ENCODE assay signal across 8 cellular contexts in the genomic region with DNA sequence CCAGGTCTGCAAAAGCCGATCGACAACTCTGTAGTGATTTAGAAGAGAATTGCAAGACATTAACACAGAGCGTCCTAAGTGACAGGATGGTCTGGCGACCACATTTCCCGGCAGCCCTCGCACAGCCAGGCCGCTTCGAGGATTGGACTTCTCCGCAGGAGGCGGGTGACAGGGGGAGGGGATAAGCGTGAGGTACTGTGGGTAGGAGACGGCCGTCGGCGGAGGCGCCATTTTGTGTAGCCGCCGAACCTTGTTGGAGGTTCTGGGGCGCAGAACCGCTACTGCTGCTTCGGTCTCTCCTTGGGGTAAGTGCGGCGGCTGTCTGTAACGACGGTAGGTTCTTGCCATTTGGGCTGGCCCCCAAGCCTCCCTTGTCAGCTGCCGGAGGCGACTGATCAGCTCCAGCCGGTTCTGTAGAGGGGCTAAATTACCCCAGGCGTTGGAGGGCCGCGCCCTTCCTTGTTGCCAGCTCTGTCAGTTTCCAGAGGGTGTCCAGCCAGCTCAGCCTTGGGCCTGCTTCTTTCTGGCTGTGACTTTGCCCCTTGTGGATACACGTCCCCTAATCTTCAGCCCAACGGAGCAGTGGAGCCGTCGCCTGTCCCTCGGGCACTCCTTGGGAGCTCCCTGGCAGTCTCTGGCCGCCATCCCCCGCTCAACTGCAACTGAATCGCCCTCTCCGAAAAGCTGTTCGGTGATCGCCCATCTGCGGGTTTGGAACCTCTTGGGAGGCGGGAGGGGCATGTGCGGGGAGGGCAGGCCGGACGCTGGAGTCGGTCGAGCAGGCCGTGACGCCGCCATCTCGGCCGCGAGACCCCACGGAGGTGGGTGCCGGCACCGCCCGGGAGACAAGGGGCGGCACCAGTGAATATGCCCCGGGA. TPM values are rescaled to one million over a fixed set of nuclear protein-coding genes. Genes with fewer than 3 reads are reported as not detected.
A peak's percentile ranks its signal among the peaks of the same experiment; 100 is the strongest.
DNase-seq lines count a peak whose midpoint lies in the region; ATAC-seq, FAIRE-seq and TF ChIP-seq lines count a peak whose summit lies in the region.

A gene (plus strand): TSS at position 195 of the 878 bp plus-strand sequence. CDS start 1,516 bp downstream, outside the sequence.

- H3K36me3 ChIP-seq in WERI-Rb-1: peaks cover 43% of the 10 kb centered on the region
- peaks cover 22% of the 10 kb centered on the region for H3K36me3 ChIP-seq in mammary epithelial cell (ENCODE audit: insufficient read depth, low read length)
- peaks cover 38% of the 10 kb centered on the region for H3K36me3 ChIP-seq in iPS-20b (ENCODE audit: insufficient read depth, low read depth, low read length)

- DNase-seq in A549 (ENCODE audit: low read depth in 1 of 2, low spot score in 1 of 2) (peak; percentile 91 to 92), NCI-H2227 (lab: John Stamatoyannopoulos, UW; ENCODE audit: unreplicated experiment) (peak; percentile 89), WERI-Rb-1 (peak; percentile 95), mammary epithelial cell (peak; percentile 86)

- no peaks in the 10 kb centered on the region for H4K20me1 ChIP-seq in mammary epithelial cell (ENCODE audit: insufficient read depth, low read length)

- TF ChIP-seq CTCF in A549 (IDR thresholded peaks at IDR 0.05) (no peak), WERI-Rb-1 (IDR thresholded peaks at IDR 0.05; ENCODE audit: low read depth, low read length) (no peak), mammary epithelial cell (conservative IDR thresholded peaks at IDR 0.05 in 1 of 2, IDR thresholded peaks at IDR 0.05 in 1 of 2; ENCODE audit: extremely low read depth in 1 of 2, insufficient read depth in 1 of 2, low read depth in 1 of 2, low read length in 2 of 2) (no peak)

- POLR2A ChIA-PET in A549 (lab: Yijun Ruan, JAX): interaction anchor here (0.6 to 0.8 kb wide), 3 partner anchors 8 to 61 kb away, joined by 3 to 4 read pairs (median 3); no protein-coding TSS in a partner anchor

- no peaks in the 10 kb centered on the region for H3K27me3 ChIP-seq in WERI-Rb-1 (ENCODE audit: insufficient read depth, low read depth, severe bottlenecking)
- H3K27me3 ChIP-seq in mammary epithelial cell (ENCODE audit: insufficient read depth, low read length): no peaks in the 10 kb centered on the region
- H3K27me3 ChIP-seq in iPS-20b (ENCODE audit: insufficient read depth, low read length): no peaks in the 10 kb centered on the region

- CTCF ChIA-PET in A549 (lab: Yijun Ruan, JAX): interaction anchor here (0.9 to 1.4 kb wide), 2 partner anchors 33 to 160 kb away, joined by 3 read pairs; a partner anchor contains a TSS
- CTCF ChIA-PET in mammary epithelial cell (lab: Charles Lee; ENCODE audit: low non-redundant PET): interaction anchor here (0.6 kb wide), 1 partner anchor 10 kb away, joined by 13 read pairs; no protein-coding TSS in a partner anchor

- H3K4me3 ChIP-seq in A549 (peak within 1 kb of the TSS; percentile 79), WERI-Rb-1 (ENCODE audit: low read depth, low read length) (peak within 1 kb of the TSS; percentile 84), mammary epithelial cell (replicated peaks in 1 of 3; ENCODE audit: insufficient read depth in 1 of 3, low read depth in 2 of 3, low read length in 3 of 3) (peak within 1 kb of the TSS; percentile 65 to 98 (median 96)), iPS-20b (ENCODE audit: low read length) (peak within 1 kb of the TSS; percentile 97), skin epidermis (peak within 1 kb of the TSS; percentile 80 to 99 (median 97))

- no peaks in the 10 kb centered on the region for H3K9me3 ChIP-seq in A549
- H3K9me3 ChIP-seq in WERI-Rb-1 (ENCODE audit: severe bottlenecking): no peaks in the 10 kb centered on the region
- H3K9me3 ChIP-seq in mammary epithelial cell (replicated peaks; ENCODE audit: insufficient read depth, low read length): no peaks in the 10 kb centered on the region
- peaks cover 4% of the 10 kb centered on the region; the same call in 1 of the 2 replicates for H3K9me3 ChIP-seq in iPS-20b (ENCODE audit: insufficient read depth, low read depth, low read length)

- dilution Hi-C loops in mammary epithelial cell (cut with HindIII; ENCODE audit: low sequenced_read_pairs): no loop called here

- H3K79me2 ChIP-seq in mammary epithelial cell (ENCODE audit: insufficient read depth, low read length): peaks cover 51% of the 10 kb centered on the region

- H3K9ac ChIP-seq in mammary epithelial cell (ENCODE audit: insufficient read depth, low read length) (peak within 1 kb of the TSS; percentile 98), iPS-20b (ENCODE audit: low read depth, low read length) (peak within 1 kb of the TSS; percentile 99)

- peak; percentile 70 for TF ChIP-seq POLR2A in A549 (IDR thresholded peaks at IDR 0.05; ENCODE audit: low read length)

- intact Hi-C loops in mammary epithelial cell (cut with micrococcal nuclease): loop anchor here (2.0 to 5.0 kb wide), 2 partner anchors 62 to 287 kb away; a partner anchor contains a TSS

- no peak for TF ChIP-seq RAD21 in A549 (conservative IDR thresholded peaks at IDR 0.05 in 1 of 2, IDR thresholded peaks at IDR 0.05 in 1 of 2)

- WGBS in A549 (ENCODE audit: missing lambda C conversion rate): 2% methylated on average over 25 of the region's 61 CpGs
- WGBS in mammary epithelial cell (ENCODE audit: low coverage, missing lambda C conversion rate): 3% methylated on average over 37 of the region's 61 CpGs

- peak within 1 kb of the TSS; percentile 96 for H2AFZ ChIP-seq in mammary epithelial cell (ENCODE audit: low read depth, low read length)

- H3K4me1 ChIP-seq in A549 (peaks cover 8% of the 10 kb centered on the region; the same call in 2 of the 3 replicates), mammary epithelial cell (ENCODE audit: insufficient read depth, low read length) (peaks cover 18% of the 10 kb centered on the region), iPS-20b (ENCODE audit: insufficient read depth, low read length) (peaks cover 6% of the 10 kb centered on the region; the same call in 1 of the 2 replicates)

- peak; percentile 100 for ATAC-seq in A549
- ATAC-seq in GM18867 (IDR thresholded peaks at IDR 0.05; ENCODE audit: unreplicated experiment): peak; percentile 97
- ATAC-seq in HG03108 (IDR thresholded peaks at IDR 0.05; ENCODE audit: unreplicated experiment): peak; percentile 95

- H3K27ac ChIP-seq in A549 (peak within 1 kb of the TSS; percentile 93 to 99), WERI-Rb-1 (peak within 1 kb of the TSS; percentile 98), mammary epithelial cell (ENCODE audit: insufficient read depth, low read depth, low read length) (peak within 1 kb of the TSS; percentile 90), iPS-20b (ENCODE audit: low read length) (peak within 1 kb of the TSS; percentile 92), skin epidermis (peak within 1 kb of the TSS; percentile 63 to 100 (median 99))

- in situ Hi-C loops in mammary epithelial cell (cut with MboI; ENCODE audit: low sequenced_read_pairs in 2 of 2): no loop called here

- H3K4me2 ChIP-seq in A549 (peak within 1 kb of the TSS; percentile 78), mammary epithelial cell (ENCODE audit: insufficient read depth, low read depth, low read length) (peak within 1 kb of the TSS; percentile 83)

- FAIRE-seq in A549 (lab: Jason Lieb, UNC): no peak

- TF ChIP-seq EP300 in A549 (IDR thresholded peaks at IDR 0.05): no peak

- TSS peak; percentile 46 for BruUV-seq in mammary epithelial cell (replicated peaks; lab: Mats Ljungman, UMichigan)

TF ChIP-seq in A549, 52 proteins besides CTCF, POLR2A, EP300 and RAD21:
- no peak for TF ChIP-seq HOXA7 (CRISPR knock-in tag; IDR thresholded peaks at IDR 0.05)
- TF ChIP-seq, protein P1, sequence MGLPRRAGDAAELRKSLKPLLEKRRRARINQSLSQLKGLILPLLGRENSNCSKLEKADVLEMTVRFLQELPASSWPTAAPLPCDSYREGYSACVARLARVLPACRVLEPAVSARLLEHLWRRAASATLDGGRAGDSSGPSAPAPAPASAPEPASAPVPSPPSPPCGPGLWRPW (IDR thresholded peaks at IDR 0.05): no peak
- peak; percentile 80 for TF ChIP-seq PHF8 (IDR thresholded peaks at IDR 0.05; ENCODE audit: borderline replicate concordance, low read depth)
- TF ChIP-seq, protein P2, sequence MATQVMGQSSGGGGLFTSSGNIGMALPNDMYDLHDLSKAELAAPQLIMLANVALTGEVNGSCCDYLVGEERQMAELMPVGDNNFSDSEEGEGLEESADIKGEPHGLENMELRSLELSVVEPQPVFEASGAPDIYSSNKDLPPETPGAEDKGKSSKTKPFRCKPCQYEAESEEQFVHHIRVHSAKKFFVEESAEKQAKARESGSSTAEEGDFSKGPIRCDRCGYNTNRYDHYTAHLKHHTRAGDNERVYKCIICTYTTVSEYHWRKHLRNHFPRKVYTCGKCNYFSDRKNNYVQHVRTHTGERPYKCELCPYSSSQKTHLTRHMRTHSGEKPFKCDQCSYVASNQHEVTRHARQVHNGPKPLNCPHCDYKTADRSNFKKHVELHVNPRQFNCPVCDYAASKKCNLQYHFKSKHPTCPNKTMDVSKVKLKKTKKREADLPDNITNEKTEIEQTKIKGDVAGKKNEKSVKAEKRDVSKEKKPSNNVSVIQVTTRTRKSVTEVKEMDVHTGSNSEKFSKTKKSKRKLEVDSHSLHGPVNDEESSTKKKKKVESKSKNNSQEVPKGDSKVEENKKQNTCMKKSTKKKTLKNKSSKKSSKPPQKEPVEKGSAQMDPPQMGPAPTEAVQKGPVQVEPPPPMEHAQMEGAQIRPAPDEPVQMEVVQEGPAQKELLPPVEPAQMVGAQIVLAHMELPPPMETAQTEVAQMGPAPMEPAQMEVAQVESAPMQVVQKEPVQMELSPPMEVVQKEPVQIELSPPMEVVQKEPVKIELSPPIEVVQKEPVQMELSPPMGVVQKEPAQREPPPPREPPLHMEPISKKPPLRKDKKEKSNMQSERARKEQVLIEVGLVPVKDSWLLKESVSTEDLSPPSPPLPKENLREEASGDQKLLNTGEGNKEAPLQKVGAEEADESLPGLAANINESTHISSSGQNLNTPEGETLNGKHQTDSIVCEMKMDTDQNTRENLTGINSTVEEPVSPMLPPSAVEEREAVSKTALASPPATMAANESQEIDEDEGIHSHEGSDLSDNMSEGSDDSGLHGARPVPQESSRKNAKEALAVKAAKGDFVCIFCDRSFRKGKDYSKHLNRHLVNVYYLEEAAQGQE (IDR thresholded peaks at IDR 0.05): no peak
- TF ChIP-seq RCOR1 (IDR thresholded peaks at IDR 0.05; ENCODE audit: low read depth, low read length): no peak
- TF ChIP-seq CBX8 (IDR thresholded peaks at IDR 0.05): no peak
- TF ChIP-seq JUN (IDR thresholded peaks at IDR 0.05): peak in 1 of 2 experiments; percentile 59; a peak in 2 of 5 replicates

RNA-seq across cellular contexts. Expression of the gene that starts here (rescaled TPM):
- polyA plus RNA-seq in A549 (2011; rRNA removed): 92.1 and 123 TPM in 2 replicates
- polyA plus RNA-seq in A549 (2012; cell fraction: cytosol; rRNA removed): 35.8 and 44.3 TPM in 2 replicates
- polyA plus RNA-seq in A549 (2012; cell fraction: nucleus; rRNA removed): 89.1 and 137 TPM in 2 replicates
- polyA plus RNA-seq in A549 (2017; fragmentation: RNase III; extraction: RNeasy Plus Mini Kit Qiagen cat#74134 plus additional on column Dnase treatment): 66.3 to 87.3 TPM (median 78.9 TPM) in 3 replicates
- polyA minus RNA-seq in A549 (2011; rRNA and poly(A)+ RNA removed): 106 and 131 TPM in 2 replicates
- 100 to 1,000 TPM; 105 to 116 TPM for total RNA-seq in mammary epithelial cell
- polyA plus RNA-seq in mammary epithelial cell: 59.5 TPM
- polyA minus RNA-seq in mammary epithelial cell: 104 TPM

Comparison
In these comparisons a context has a peak if more than half of its experiments do, and no peak if none do; other contexts are left out.
1. Peak in every context shown above with its lines: DNase-seq, ATAC-seq, H3K4me3 ChIP-seq and H3K27ac ChIP-seq.